In the genomic region with DNA sequence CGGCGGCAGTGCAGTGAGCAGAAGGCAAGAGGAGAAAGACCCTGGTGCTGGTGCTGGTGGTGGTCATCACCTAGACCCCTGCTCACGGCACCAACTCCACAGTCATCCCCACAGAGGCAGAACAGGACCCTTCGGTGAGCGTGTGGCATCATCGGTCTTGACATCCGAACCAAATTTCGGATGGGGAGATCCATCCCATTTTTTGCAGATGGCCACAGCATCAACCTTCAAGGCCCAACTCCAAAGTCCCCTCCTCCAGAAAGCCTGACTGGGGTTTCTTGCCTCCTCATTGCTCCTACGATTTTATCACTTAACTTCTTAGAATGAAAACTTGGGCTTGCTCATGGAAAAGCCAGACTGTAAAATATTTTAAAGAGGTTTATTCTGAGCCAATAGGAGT, we compare ENCODE assay signal across 1 cellular context.
TF ChIP-seq lines count a peak whose summit lies in the region.

No MANE protein-coding gene starts in this region.

TF ChIP-seq in K562, 482 proteins besides CTCF, POLR2A, EP300 and RAD21:
- 0 out of 2 replicates have a peak, but pooled peaks have one; percentile 39 for TF ChIP-seq ZNF766 (CRISPR knock-in tag; conservative IDR thresholded peaks at IDR 0.05)
- TF ChIP-seq ZNF197 (CRISPR knock-in tag; IDR thresholded peaks at IDR 0.05; ENCODE audit: low read depth): no peak
- no peak for TF ChIP-seq MCM7 (IDR thresholded peaks at IDR 0.05)
- no peak for TF ChIP-seq HDAC3 (IDR thresholded peaks at IDR 0.05; ENCODE audit: borderline replicate concordance, partially characterized antibody)
- TF ChIP-seq ZFP36 (IDR thresholded peaks at IDR 0.05; ENCODE audit: low read depth, low read length, partially characterized antibody): peak; percentile 84
- no peak for TF ChIP-seq KDM2B (CRISPR knock-in tag; IDR thresholded peaks at IDR 0.05)
- TF ChIP-seq, protein P1, sequence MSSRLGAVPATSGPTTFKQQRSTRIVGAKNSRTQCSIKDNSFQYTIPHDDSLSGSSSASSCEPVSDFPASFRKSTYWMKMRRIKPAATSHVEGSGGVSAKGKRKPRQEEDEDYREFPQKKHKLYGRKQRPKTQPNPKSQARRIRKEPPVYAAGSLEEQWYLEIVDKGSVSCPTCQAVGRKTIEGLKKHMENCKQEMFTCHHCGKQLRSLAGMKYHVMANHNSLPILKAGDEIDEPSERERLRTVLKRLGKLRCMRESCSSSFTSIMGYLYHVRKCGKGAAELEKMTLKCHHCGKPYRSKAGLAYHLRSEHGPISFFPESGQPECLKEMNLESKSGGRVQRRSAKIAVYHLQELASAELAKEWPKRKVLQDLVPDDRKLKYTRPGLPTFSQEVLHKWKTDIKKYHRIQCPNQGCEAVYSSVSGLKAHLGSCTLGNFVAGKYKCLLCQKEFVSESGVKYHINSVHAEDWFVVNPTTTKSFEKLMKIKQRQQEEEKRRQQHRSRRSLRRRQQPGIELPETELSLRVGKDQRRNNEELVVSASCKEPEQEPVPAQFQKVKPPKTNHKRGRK (tag; IDR thresholded peaks at IDR 0.05): no peak
- no peak for TF ChIP-seq ZNF277 (CRISPR knock-in tag; IDR thresholded peaks at IDR 0.05; ENCODE audit: borderline replicate concordance)
